ENCODE assay signal across 9 cellular contexts in the genomic region with DNA sequence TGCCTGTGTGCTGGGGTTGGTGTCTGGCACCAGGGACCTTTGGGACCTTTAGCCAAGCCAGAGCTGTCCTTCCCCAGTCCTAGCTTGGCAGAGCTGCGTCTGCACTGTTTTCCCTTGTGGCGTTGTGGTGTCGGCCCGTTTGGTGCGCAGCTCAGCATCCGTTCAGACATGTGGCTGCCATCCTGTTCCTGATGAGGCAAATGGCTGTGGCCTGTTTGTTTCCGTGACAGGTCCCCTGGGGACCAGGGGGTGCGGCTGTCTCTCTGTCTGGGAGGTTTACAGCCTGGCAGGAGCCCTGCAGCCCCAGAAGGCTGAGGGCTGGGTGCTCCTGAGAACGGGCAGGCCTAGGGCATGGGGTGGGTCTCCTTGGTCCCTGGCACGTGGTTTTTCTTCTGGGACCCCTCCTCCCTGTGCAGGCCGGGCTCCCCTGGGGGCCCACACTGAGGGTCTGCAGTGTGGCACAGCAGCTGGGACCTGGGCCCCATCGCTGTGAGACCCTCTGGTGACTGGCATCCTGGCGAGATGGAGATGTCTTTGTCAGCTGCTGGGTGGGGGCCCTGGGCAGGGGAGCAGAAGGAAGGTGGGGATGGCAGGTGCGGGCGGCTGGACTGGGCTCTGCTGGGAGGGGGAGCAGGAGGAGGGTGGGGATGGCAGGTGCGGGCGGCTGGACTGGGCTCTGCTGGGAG. TPM values are rescaled to one million over a fixed set of nuclear protein-coding genes. Genes with fewer than 3 reads are reported as not detected.
DNase-seq lines count a peak whose midpoint lies in the region; ATAC-seq lines count a peak whose summit lies in the region.
"Had no signal": no experiment of that assay in that cellular context is flagged by ENCODE, and none has a peak within 500 bp of the region (broad histone marks: within the 10 kb centered on the region; RNA-seq: fewer than 3 reads in every experiment).

No MANE protein-coding gene starts in this region.

- H3K27ac ChIP-seq in mesenchymal stem cell (ENCODE audit: low read length, poor library complexity, severe bottlenecking), result no peak overlapping the region

- H3K18ac ChIP-seq in mesenchymal stem cell (ENCODE audit: low read depth in 1 of 2, low read length in 2 of 2), result no peak overlapping the region

- ATAC-seq in GM21447 (IDR thresholded peaks at IDR 0.05; ENCODE audit: unreplicated experiment), result peak; percentile 55
- ATAC-seq in stimulated activated effector memory CD8-positive, alpha-beta T cell treated with anti-CD3 and anti-CD28 coated beads, Interleukin-12 subunit alpha, Interleukin-12 subunit beta, amount 100 ng/mL, for 72 hours, result no peak
- no peak for ATAC-seq in GM21381 (IDR thresholded peaks at IDR 0.05; ENCODE audit: unreplicated experiment)
- ATAC-seq: HCT116 had no signal

- H2BK15ac ChIP-seq in mesenchymal stem cell (ENCODE audit: low read depth, poor library complexity, severe bottlenecking), result no peak overlapping the region

- H4K8ac ChIP-seq in mesenchymal stem cell (ENCODE audit: low read length), result no peak overlapping the region

- H3K9ac ChIP-seq in mesenchymal stem cell (ENCODE audit: low read length), result peak overlapping the region; percentile 41

- no peak overlapping the region for H2BK120ac ChIP-seq in mesenchymal stem cell (ENCODE audit: low read depth, low read length)

- no peak overlapping the region for H2AFZ ChIP-seq in mesenchymal stem cell (ENCODE audit: low read depth, low read length)

- H3K79me1 ChIP-seq in mesenchymal stem cell (replicated peaks; ENCODE audit: low read length, poor library complexity, severe bottlenecking), result peaks cover 56% of the 10 kb centered on the region

- DNase-seq in DMS153 (lab: John Stamatoyannopoulos, UW) (peak; percentile 88), T-helper 9 cell (peak; percentile 15), mesenchymal stem cell (no peak), Ammon's horn (ENCODE audit: low spot score) (no peak), epidermal melanocyte (ENCODE audit: insufficient read length, low spot score) (no peak)
- DNase-seq in stimulated activated effector memory CD8-positive, alpha-beta T cell treated with anti-CD3 and anti-CD28 coated beads, Interleukin-12 subunit alpha, Interleukin-12 subunit beta, amount 100 ng/mL, for 72 hours (ENCODE audit: low spot score in 2 of 2), result no peak

- no peaks in the 10 kb centered on the region for H3K27me3 ChIP-seq in mesenchymal stem cell (ENCODE audit: control insufficient read depth in 1 of 2, insufficient read depth in 1 of 2, low read length in 2 of 2)

- no peak overlapping the region for H3K4me2 ChIP-seq in mesenchymal stem cell (ENCODE audit: low read length, poor library complexity, severe bottlenecking)

- peaks cover 52% of the 10 kb centered on the region for H3K4me1 ChIP-seq in mesenchymal stem cell (ENCODE audit: control insufficient read depth, insufficient read depth, low read depth, low read length)

- peaks cover 36% of the 10 kb centered on the region for H3K4me1 Mint-ChIP-seq in stimulated activated effector memory CD8-positive, alpha-beta T cell treated with anti-CD3 and anti-CD28 coated beads, Interleukin-12 subunit alpha, Interleukin-12 subunit beta, amount 100 ng/mL, for 72 hours

- H3K36me3 ChIP-seq in mesenchymal stem cell (ENCODE audit: control insufficient read depth in 1 of 2, insufficient read depth in 2 of 2, low read depth in 1 of 2, low read length in 2 of 2), result peaks cover 0 to 36% of the 10 kb centered on the region in 2 experiments

- H3K9me3 ChIP-seq in mesenchymal stem cell (ENCODE audit: control insufficient read depth, low read length), result no peaks in the 10 kb centered on the region

- no peak overlapping the region for H2BK5ac ChIP-seq in mesenchymal stem cell (ENCODE audit: low read depth, low read length, poor library complexity, severe bottlenecking)

- H3K36me3 Mint-ChIP-seq in stimulated activated effector memory CD8-positive, alpha-beta T cell treated with anti-CD3 and anti-CD28 coated beads, Interleukin-12 subunit alpha, Interleukin-12 subunit beta, amount 100 ng/mL, for 72 hours, result peaks cover 24% of the 10 kb centered on the region

- H3K4me3 ChIP-seq in mesenchymal stem cell (ENCODE audit: insufficient read depth in 1 of 2, low read depth in 1 of 2, low read length in 2 of 2), result peak overlapping the region in 1 of 2 experiments; percentile 2

- peak overlapping the region in 1 of 2 experiments; percentile 74 for H3K14ac ChIP-seq in mesenchymal stem cell (ENCODE audit: low read length in 2 of 2)

- H2AK5ac ChIP-seq in mesenchymal stem cell (ENCODE audit: low read length, severe bottlenecking), result no peak overlapping the region

- H2BK12ac ChIP-seq in mesenchymal stem cell (ENCODE audit: low read length in 2 of 2), result no peak overlapping the region

- H3K27ac Mint-ChIP-seq in stimulated activated effector memory CD8-positive, alpha-beta T cell treated with anti-CD3 and anti-CD28 coated beads, Interleukin-12 subunit alpha, Interleukin-12 subunit beta, amount 100 ng/mL, for 72 hours, result no peak overlapping the region

- H3K4me3 Mint-ChIP-seq in stimulated activated effector memory CD8-positive, alpha-beta T cell treated with anti-CD3 and anti-CD28 coated beads, Interleukin-12 subunit alpha, Interleukin-12 subunit beta, amount 100 ng/mL, for 72 hours, result no peak overlapping the region

- no peak overlapping the region for H4K91ac ChIP-seq in mesenchymal stem cell (ENCODE audit: low read length)

- WGBS in mesenchymal stem cell, result 94% methylated on average over 17 of the region's 17 CpGs

- no peak overlapping the region for H3K23ac ChIP-seq in mesenchymal stem cell (ENCODE audit: low read length in 2 of 2)

- no peaks in the 10 kb centered on the region for H3K9me3 Mint-ChIP-seq in stimulated activated effector memory CD8-positive, alpha-beta T cell treated with anti-CD3 and anti-CD28 coated beads, Interleukin-12 subunit alpha, Interleukin-12 subunit beta, amount 100 ng/mL, for 72 hours

- no peak overlapping the region for H3K4ac ChIP-seq in mesenchymal stem cell (ENCODE audit: low read depth in 1 of 2, low read length in 2 of 2)

RNA-seq across cellular contexts. Expression of a gene that starts 4.0 kb away (rescaled TPM):
- 25.7 TPM for polyA plus RNA-seq in mesenchymal stem cell (2013, experiment 1 of 2)
- 24.4 TPM for polyA plus RNA-seq in mesenchymal stem cell (2013, experiment 2 of 2)

RNA-seq across cellular contexts. Expression of a gene that starts 4.1 kb away (rescaled TPM):
- polyA plus RNA-seq in mesenchymal stem cell (2013, experiment 1 of 2), result 149 TPM
- 138 TPM for polyA plus RNA-seq in mesenchymal stem cell (2013, experiment 2 of 2)

RNA-seq across cellular contexts. Expression of a gene that starts 24.5 kb away (rescaled TPM):
- not detected for polyA plus RNA-seq in mesenchymal stem cell (2013, experiment 1 of 2)
- not detected for polyA plus RNA-seq in mesenchymal stem cell (2013, experiment 2 of 2)

RNA-seq across cellular contexts. Expression of a gene that starts 27.6 kb away (rescaled TPM):
- not detected for polyA plus RNA-seq in mesenchymal stem cell (2013, experiment 1 of 2)
- polyA plus RNA-seq in mesenchymal stem cell (2013, experiment 2 of 2), result not detected

RNA-seq across cellular contexts. Expression of a gene that starts 50.5 kb away (rescaled TPM):
- 0.75 TPM for polyA plus RNA-seq in mesenchymal stem cell (2013, experiment 1 of 2)
- polyA plus RNA-seq in mesenchymal stem cell (2013, experiment 2 of 2), result 0.88 TPM

Comparison
In these comparisons a context has a peak if more than half of its experiments do, and no peak if none do; other contexts are left out.
1. DNase-seq: peak in DMS153 (single experiment) and T-helper 9 cell (single experiment); none in mesenchymal stem cell (single experiment), stimulated activated effector memory CD8-positive, alpha-beta T cell treated with anti-CD3 and anti-CD28 coated beads, Interleukin-12 subunit alpha, Interleukin-12 subunit beta, amount 100 ng/mL, for 72 hours (0 of 2), Ammon's horn (single experiment) and epidermal melanocyte (single experiment).